Comparison of ENCODE assay signal across 8 cellular contexts in genomic region chr12:57087689-57088441, GRCh38. TPM values are rescaled to one million over a fixed set of nuclear protein-coding genes. Genes with fewer than 3 reads are reported as not detected.
A peak's percentile ranks its signal among the peaks of the same experiment; 100 is the strongest.
DNase-seq lines count a peak whose midpoint lies in the region; ATAC-seq, FAIRE-seq and TF ChIP-seq lines count a peak whose summit lies in the region.

No MANE protein-coding gene starts in this region.

- in situ Hi-C loops in T47D (cut with HindIII; ENCODE audit: low pct_unique_long_range_greater_than_20kb, low sequenced_read_pairs) = no loop called here

- H3K4me3 ChIP-seq in GM12875 (ENCODE audit: low read depth, low read length) (peak overlapping the region; percentile 91), WERI-Rb-1 (ENCODE audit: low read depth, low read length) (peak overlapping the region; percentile 93), keratinocyte (ENCODE audit: control insufficient read depth in 2 of 3, extremely low read depth in 1 of 3, insufficient read depth in 2 of 3, low read depth in 1 of 3, low read length in 3 of 3) (peak overlapping the region; percentile 55 to 82 (median 72))

- peak overlapping the region; percentile 49 for H2AFZ ChIP-seq in keratinocyte (ENCODE audit: control insufficient read depth, low read length)

- H3K4me2 ChIP-seq in keratinocyte (ENCODE audit: control insufficient read depth, extremely low read depth, insufficient read depth, low read depth, low read length) = peak overlapping the region; percentile 87

- dilution Hi-C loops in keratinocyte (cut with MboI; ENCODE audit: extremely low pct_ligation_motif_present, low sequenced_read_pairs) = no loop called here

- DNase-seq in NCI-H1105 (lab: John Stamatoyannopoulos, UW) (peak; percentile 19), WERI-Rb-1 (peak; percentile 97), T47D (ENCODE audit: low read depth in 1 of 2, low spot score in 1 of 2) (peak; percentile 75 to 97), keratinocyte (ENCODE audit: low read depth, low spot score) (no peak), retina (no peak)
- DNase-seq in stimulated activated CD4-positive, alpha-beta T cell treated with anti-CD3 and anti-CD28 coated beads, Interleukin-15, amount 100 ng/mL, for 48 hours (ENCODE audit: low read depth in 2 of 2) = peak; percentile 75 to 85

- FAIRE-seq in keratinocyte (lab: Jason Lieb, UNC) = no peak

- H3K9me1 ChIP-seq in keratinocyte (ENCODE audit: control insufficient read depth, extremely low read depth, insufficient read depth, low read length) = no peaks in the 10 kb centered on the region

- no peaks in the 10 kb centered on the region for H3K27me3 ChIP-seq in WERI-Rb-1 (ENCODE audit: insufficient read depth, low read depth, severe bottlenecking)
- no peaks in the 10 kb centered on the region for H3K27me3 ChIP-seq in keratinocyte (ENCODE audit: control insufficient read depth, extremely low read depth, insufficient read depth, low read length)

- no peak for TF ChIP-seq CTCF in GM12875 (IDR thresholded peaks at IDR 0.05; ENCODE audit: borderline replicate concordance, insufficient read depth, low read depth, low read length)
- TF ChIP-seq CTCF in WERI-Rb-1 (IDR thresholded peaks at IDR 0.05; ENCODE audit: low read depth, low read length) = no peak
- no peak for TF ChIP-seq CTCF in keratinocyte (optimal IDR thresholded peaks at IDR 0.05 in 1 of 3, IDR thresholded peaks at IDR 0.05 in 1 of 3, conservative IDR thresholded peaks at IDR 0.05 in 1 of 3; ENCODE audit: extremely low read depth in 1 of 3, insufficient read depth in 2 of 3, low read length in 3 of 3)

- H3K27ac ChIP-seq in WERI-Rb-1 (peak overlapping the region; percentile 95), keratinocyte (ENCODE audit: control insufficient read depth, insufficient read depth, low read length) (peak overlapping the region; percentile 90)

- peak overlapping the region; percentile 90 for H3K9ac ChIP-seq in keratinocyte (ENCODE audit: control insufficient read depth, extremely low read depth, insufficient read depth, low read length)

- ATAC-seq in HG02571 (IDR thresholded peaks at IDR 0.05; ENCODE audit: unreplicated experiment) = peak; percentile 37

- H3K36me3 ChIP-seq in WERI-Rb-1 = peaks cover 25% of the 10 kb centered on the region
- H3K36me3 ChIP-seq in keratinocyte (ENCODE audit: control insufficient read depth in 2 of 2, extremely low read depth in 1 of 2, insufficient read depth in 2 of 2, low read length in 2 of 2) = peaks cover 5 to 9% of the 10 kb centered on the region in 2 experiments

- peaks cover 18% of the 10 kb centered on the region for H3K79me2 ChIP-seq in keratinocyte (ENCODE audit: control insufficient read depth, insufficient read depth, low read length)

- H3K9me3 ChIP-seq in WERI-Rb-1 (ENCODE audit: severe bottlenecking) (no peaks in the 10 kb centered on the region), keratinocyte (ENCODE audit: control insufficient read depth, low read depth, low read length) (no peaks in the 10 kb centered on the region)

- H4K20me1 ChIP-seq in keratinocyte (ENCODE audit: control insufficient read depth, extremely low read depth, insufficient read depth, low read length) = peaks cover 4% of the 10 kb centered on the region

- peaks cover 32% of the 10 kb centered on the region for H3K4me1 ChIP-seq in keratinocyte (ENCODE audit: control insufficient read depth, extremely low read depth, insufficient read depth, low read length)

RNA-seq across cellular contexts. Expression of gene NAB2, which starts 1.0 kb away (rescaled TPM):
- 11.4 to 32.2 TPM (median 22.0 TPM) in 3 replicates for polyA plus RNA-seq in keratinocyte
- polyA plus RNA-seq in keratinocyte (2011; ENCODE audit: low read depth) = 10.2 TPM
- polyA plus RNA-seq in keratinocyte (2011; cell fraction: cytosol; rRNA removed) = 11.5 and 12.4 TPM in 2 replicates
- 22.0 and 23.6 TPM in 2 replicates for polyA plus RNA-seq in keratinocyte (2011; cell fraction: nucleus; rRNA removed)
- polyA plus RNA-seq in keratinocyte (2012; ENCODE audit: low replicate concordance) = 12.5 and 28.1 TPM in 2 replicates
- polyA minus RNA-seq in keratinocyte = 12.9 to 27.4 TPM (median 18.7 TPM) in 3 replicates
- 23.4 TPM for polyA minus RNA-seq in keratinocyte (2011; cell fraction: cytosol; rRNA and poly(A)+ RNA removed)
- 15.6 and 16.0 TPM in 2 replicates for polyA minus RNA-seq in keratinocyte (2011; cell fraction: nucleus; rRNA and poly(A)+ RNA removed)

RNA-seq across cellular contexts. Expression of gene NEMP1, which starts 9.3 kb away (rescaled TPM):
- polyA plus RNA-seq in keratinocyte = 7.4 to 18.6 TPM (median 11.2 TPM) in 3 replicates
- 1.5 TPM for polyA plus RNA-seq in keratinocyte (2011; ENCODE audit: low read depth)
- polyA plus RNA-seq in keratinocyte (2011; cell fraction: cytosol; rRNA removed) = 3.0 and 5.9 TPM in 2 replicates
- 24.8 and 26.6 TPM in 2 replicates for polyA plus RNA-seq in keratinocyte (2011; cell fraction: nucleus; rRNA removed)
- 3.7 and 5.2 TPM in 2 replicates for polyA plus RNA-seq in keratinocyte (2012; ENCODE audit: low replicate concordance)
- 7.3 to 16.4 TPM (median 10.6 TPM) in 3 replicates for polyA minus RNA-seq in keratinocyte
- 2.3 TPM for polyA minus RNA-seq in keratinocyte (2011; cell fraction: cytosol; rRNA and poly(A)+ RNA removed)
- polyA minus RNA-seq in keratinocyte (2011; cell fraction: nucleus; rRNA and poly(A)+ RNA removed) = 9.1 and 17.1 TPM in 2 replicates

RNA-seq across cellular contexts. Expression of gene STAT6, which starts 23.3 kb away (rescaled TPM):
- polyA plus RNA-seq in keratinocyte = 113 to 141 TPM (median 116 TPM) in 3 replicates
- polyA plus RNA-seq in keratinocyte (2011; ENCODE audit: low read depth) = 29.3 TPM
- 80.7 and 85.2 TPM in 2 replicates for polyA plus RNA-seq in keratinocyte (2011; cell fraction: cytosol; rRNA removed)
- polyA plus RNA-seq in keratinocyte (2011; cell fraction: nucleus; rRNA removed) = 370 and 420 TPM in 2 replicates
- 84.4 and 97.5 TPM in 2 replicates for polyA plus RNA-seq in keratinocyte (2012; ENCODE audit: low replicate concordance)
- 118 to 179 TPM (median 123 TPM) in 3 replicates for polyA minus RNA-seq in keratinocyte
- polyA minus RNA-seq in keratinocyte (2011; cell fraction: cytosol; rRNA and poly(A)+ RNA removed) = 79.2 TPM
- 63.6 and 103 TPM in 2 replicates for polyA minus RNA-seq in keratinocyte (2011; cell fraction: nucleus; rRNA and poly(A)+ RNA removed)

RNA-seq across cellular contexts. Expression of gene MYO1A, which starts 37.9 kb away (rescaled TPM):
- polyA plus RNA-seq in keratinocyte = 0.01 TPM in 1 of 3 replicates, not detected in the others
- not detected for polyA plus RNA-seq in keratinocyte (2011; ENCODE audit: low read depth)
- polyA plus RNA-seq in keratinocyte (2011; cell fraction: cytosol; rRNA removed) = not detected in 2 replicates
- 0.04 and 0.17 TPM in 2 replicates for polyA plus RNA-seq in keratinocyte (2011; cell fraction: nucleus; rRNA removed)
- polyA plus RNA-seq in keratinocyte (2012; ENCODE audit: low replicate concordance) = 0.10 TPM in 1 of 2 replicates, not detected in the other
- not detected in 3 replicates for polyA minus RNA-seq in keratinocyte
- not detected for polyA minus RNA-seq in keratinocyte (2011; cell fraction: cytosol; rRNA and poly(A)+ RNA removed)
- polyA minus RNA-seq in keratinocyte (2011; cell fraction: nucleus; rRNA and poly(A)+ RNA removed) = 0.74 TPM in 1 of 2 replicates, not detected in the other

RNA-seq across cellular contexts. Expression of gene LRP1, which starts 40.4 kb away (rescaled TPM):
- 4.9 to 11.3 TPM (median 9.6 TPM) in 3 replicates for polyA plus RNA-seq in keratinocyte
- 19.2 TPM for polyA plus RNA-seq in keratinocyte (2011; ENCODE audit: low read depth)
- polyA plus RNA-seq in keratinocyte (2011; cell fraction: cytosol; rRNA removed) = 2.6 and 5.7 TPM in 2 replicates
- polyA plus RNA-seq in keratinocyte (2011; cell fraction: nucleus; rRNA removed) = 62.8 and 95.2 TPM in 2 replicates
- polyA plus RNA-seq in keratinocyte (2012; ENCODE audit: low replicate concordance) = 13.4 and 18.9 TPM in 2 replicates
- 69.3 to 132 TPM (median 78.4 TPM) in 3 replicates for polyA minus RNA-seq in keratinocyte
- 33.6 TPM for polyA minus RNA-seq in keratinocyte (2011; cell fraction: cytosol; rRNA and poly(A)+ RNA removed)
- 159 and 202 TPM in 2 replicates for polyA minus RNA-seq in keratinocyte (2011; cell fraction: nucleus; rRNA and poly(A)+ RNA removed)

Comparison
In these comparisons a context has a peak if more than half of its experiments do, and no peak if none do; other contexts are left out.
1. DNase-seq: peak in NCI-H1105 (single experiment), WERI-Rb-1 (single experiment), T47D (2 of 2) and stimulated activated CD4-positive, alpha-beta T cell treated with anti-CD3 and anti-CD28 coated beads, Interleukin-15, amount 100 ng/mL, for 48 hours (2 of 2); none in keratinocyte (single experiment) and retina (single experiment).
2. Peak in every context shown above with its lines, with median percentiles within 50 percentile points of each other: H3K4me3 ChIP-seq.